11 cellular contexts compared by ENCODE assay signal in genomic region chr3:158768881-158769518, GRCh38. TPM values are rescaled to one million over a fixed set of nuclear protein-coding genes. Genes with fewer than 3 reads are reported as not detected.
A peak's percentile ranks its signal among the peaks of the same experiment; 100 is the strongest.
DNase-seq lines count a peak whose midpoint lies in the region; TF ChIP-seq lines count a peak whose summit lies in the region.
"Had no signal": no experiment of that assay in that cellular context is flagged by ENCODE, and none has a peak within 500 bp of the region (broad histone marks: within the 10 kb centered on the region; RNA-seq: fewer than 3 reads in every experiment).

No MANE protein-coding gene starts in this region.

- H2AFZ ChIP-seq in fibroblast of lung (ENCODE audit: low read length): no peak overlapping the region
- H2AFZ ChIP-seq in neuron (ENCODE audit: low read depth, low read length): peak overlapping the region; percentile 11

- H3K9me3 ChIP-seq in Peyer's patch (no peaks in the 10 kb centered on the region), fibroblast of lung (ENCODE audit: control insufficient read depth, insufficient read depth, low read depth, low read length) (no peaks in the 10 kb centered on the region), neuron (ENCODE audit: low read length) (no peaks in the 10 kb centered on the region)
- H3K9me3 ChIP-seq: BLaER1 had no signal

- H3K36me3 ChIP-seq in Peyer's patch (no peaks in the 10 kb centered on the region), fibroblast of lung (ENCODE audit: control insufficient read depth, insufficient read depth, low read length) (no peaks in the 10 kb centered on the region), neuron (ENCODE audit: insufficient read depth, low read length) (no peaks in the 10 kb centered on the region)
- H3K36me3 ChIP-seq: BLaER1 had no signal

- no peaks in the 10 kb centered on the region for H3K27me3 ChIP-seq in Peyer's patch
- no peaks in the 10 kb centered on the region for H3K27me3 ChIP-seq in fibroblast of lung (ENCODE audit: control insufficient read depth, insufficient read depth, low read length)
- H3K27me3 ChIP-seq in neuron (ENCODE audit: insufficient read depth, low read length): no peaks in the 10 kb centered on the region
- H3K27me3 ChIP-seq: BLaER1 had no signal

- H3K79me2 ChIP-seq in fibroblast of lung (ENCODE audit: control insufficient read depth, insufficient read depth, low read length): no peaks in the 10 kb centered on the region

- H4K20me1 ChIP-seq in fibroblast of lung (ENCODE audit: control insufficient read depth, extremely low read depth, insufficient read depth, low read length): no peaks in the 10 kb centered on the region
- H4K20me1 ChIP-seq: BLaER1 had no signal

- H3K4me3 ChIP-seq in Peyer's patch: no peak overlapping the region
- H3K4me3 ChIP-seq in fibroblast of lung (replicated peaks in 1 of 4; ENCODE audit: control extremely low read depth in 1 of 4, insufficient read depth in 1 of 4, low read depth in 3 of 4, low read length in 4 of 4): peak overlapping the region in 2 of 4 experiments; percentile 20 to 24
- no peak overlapping the region for H3K4me3 ChIP-seq in neuron (ENCODE audit: low read length)
- H3K4me3 ChIP-seq: BLaER1 had no signal

- peak; percentile 86 for DNase-seq in A172 (ENCODE audit: low spot score)
- no peak for DNase-seq in Peyer's patch
- DNase-seq in fibroblast of lung (ENCODE audit: low read depth in 2 of 2): peak; percentile 98
- DNase-seq in activated T-cell treated with anti-CD3 and anti-CD28 coated beads, Interleukin-2, amount 50 U/mL, for 1 hour: no peak
- no peak for DNase-seq in activated CD4-positive, alpha-beta T cell treated with anti-CD3 and anti-CD28 coated beads, Interleukin-2, amount 50 U/mL, for 48 hours
- DNase-seq in SHP77 treated with DMSO at 0.1 percent for 48 hours (lab: John Stamatoyannopoulos, UW): no peak
- no peak for DNase-seq in NCI-H187 treated with DMSO at 0.1 percent for 48 hours (lab: John Stamatoyannopoulos, UW)
- DNase-seq: NCI-H526 had no signal

- no peak for TF ChIP-seq CTCF in Peyer's patch (IDR thresholded peaks at IDR 0.05)
- TF ChIP-seq CTCF in fibroblast of lung (conservative IDR thresholded peaks at IDR 0.05 in 1 of 2, IDR thresholded peaks at IDR 0.05 in 1 of 2; ENCODE audit: low read depth in 1 of 2, low read length in 2 of 2): no peak

- H3K4me2 ChIP-seq in fibroblast of lung (ENCODE audit: extremely low read depth, insufficient read depth, low read length): peak overlapping the region; percentile 90
- H3K4me2 ChIP-seq: BLaER1 had no signal

- peak overlapping the region; percentile 38 to 77 (median 53) for H3K27ac ChIP-seq in Peyer's patch
- H3K27ac ChIP-seq in fibroblast of lung (ENCODE audit: insufficient read depth, low read length): peak overlapping the region; percentile 93
- H3K27ac ChIP-seq: BLaER1 had no signal

- H3K4me1 ChIP-seq in Peyer's patch: peaks cover 0 to 39% (median 0%) of the 10 kb centered on the region in 4 donors
- peaks cover 30% of the 10 kb centered on the region for H3K4me1 ChIP-seq in fibroblast of lung (ENCODE audit: control insufficient read depth, extremely low read depth, insufficient read depth, low read length)
- peaks cover 4% of the 10 kb centered on the region for H3K4me1 ChIP-seq in neuron (ENCODE audit: insufficient read depth, low read length)
- H3K4me1 ChIP-seq: BLaER1 had no signal

- H3K9ac ChIP-seq in fibroblast of lung (ENCODE audit: insufficient read depth, low read length): peak overlapping the region; percentile 39
- H3K9ac ChIP-seq: BLaER1 had no signal

- no peak for TF ChIP-seq POLR2A in Peyer's patch (IDR thresholded peaks at IDR 0.05)

RNA-seq across cellular contexts. Expression of gene MFSD1, which starts 32.9 kb away (rescaled TPM):
- 92.7 and 109 TPM in 2 replicates for total RNA-seq in A172 (2014; rRNA removed; shearing (Covaris generic))
- total RNA-seq in Peyer's patch (10 to 100 TPM; 14.9 to 48.0 (median 42.6) TPM), fibroblast of lung (117 and 159 TPM in 2 replicates)
- 103 and 127 TPM in 2 replicates for polyA plus RNA-seq in fibroblast of lung
- polyA plus RNA-seq in fibroblast of lung (2012): 55.0 and 85.8 TPM in 2 replicates
- 47.7 and 99.9 TPM in 2 replicates for polyA minus RNA-seq in fibroblast of lung (ENCODE audit: low replicate concordance)

RNA-seq across cellular contexts. Expression of gene RARRES1, which starts 36.7 kb away (rescaled TPM):
- total RNA-seq in A172 (2014; rRNA removed; shearing (Covaris generic)): not detected in 2 replicates
- total RNA-seq in Peyer's patch (100 to 1,000 TPM in 2 of 4 donors, 10 to 100 TPM in 2; 11.6 to 225 (median 84.9) TPM), fibroblast of lung (93.3 and 547 TPM in 2 replicates)
- 26.2 and 27.7 TPM in 2 replicates for polyA plus RNA-seq in fibroblast of lung
- polyA plus RNA-seq in fibroblast of lung (2012): 18.5 and 19.3 TPM in 2 replicates
- polyA minus RNA-seq in fibroblast of lung (ENCODE audit: low replicate concordance): 1.2 TPM in 1 of 2 replicates, not detected in the other
- total RNA-seq: activated CD8-positive, alpha-beta memory T cell treated with anti-CD3 and anti-CD28 coated beads for 36 hours had no signal

Comparison
In these comparisons a context has a peak if more than half of its experiments do, and no peak if none do; other contexts are left out.
1. DNase-seq: peak in A172 (single experiment) and fibroblast of lung (2 of 2); none in Peyer's patch (0 of 3), activated T-cell treated with anti-CD3 and anti-CD28 coated beads, Interleukin-2, amount 50 U/mL, for 1 hour (single experiment), activated CD4-positive, alpha-beta T cell treated with anti-CD3 and anti-CD28 coated beads, Interleukin-2, amount 50 U/mL, for 48 hours (0 of 2), SHP77 treated with DMSO at 0.1 percent for 48 hours (single experiment) and NCI-H187 treated with DMSO at 0.1 percent for 48 hours (single experiment).
2. RNA of gene RARRES1, which starts 36.7 kb away (total RNA-seq): 11.6 to 225 TPM in Peyer's patch and 93.3 to 547 TPM in fibroblast of lung; not detected in A172; every median in the first group is over 10 times any median in the second.